15 cellular contexts compared by ENCODE assay signal in genomic region chr6:154536922-154537449, GRCh38. TPM values are rescaled to one million over a fixed set of nuclear protein-coding genes. Genes with fewer than 3 reads are reported as not detected.
DNase-seq lines count a peak whose midpoint lies in the region; ATAC-seq, FAIRE-seq and TF ChIP-seq lines count a peak whose summit lies in the region.
"Had no signal": no experiment of that assay in that cellular context is flagged by ENCODE, and none has a peak within 500 bp of the region (broad histone marks: within the 10 kb centered on the region; RNA-seq: fewer than 3 reads in every experiment).

No MANE protein-coding gene starts in this region.

- no peak overlapping the region for H3K27ac ChIP-seq in astrocyte (ENCODE audit: low read depth, low read length)

- no peak for TF ChIP-seq CTCF in astrocyte (IDR thresholded peaks at IDR 0.05; ENCODE audit: insufficient read depth, low read depth, low read length)
- no peak for TF ChIP-seq CTCF in neural crest cell (conservative IDR thresholded peaks at IDR 0.05)

- H3K27me3 Mint-ChIP-seq in astrocyte (ENCODE audit: low read depth, unreplicated experiment) = no peaks in the 10 kb centered on the region
- H3K27me3 Mint-ChIP-seq in neural crest cell (ENCODE audit: low read depth) = peaks cover 4% of the 10 kb centered on the region
- H3K27me3 Mint-ChIP-seq: CD4-positive, alpha-beta T cell had no signal

- no peaks in the 10 kb centered on the region for H3K9me3 Mint-ChIP-seq in astrocyte (ENCODE audit: unreplicated experiment)
- no peaks in the 10 kb centered on the region for H3K9me3 Mint-ChIP-seq in neural crest cell
- H3K9me3 Mint-ChIP-seq in stimulated activated effector memory CD8-positive, alpha-beta T cell treated with anti-CD3 and anti-CD28 coated beads, Interleukin-12 subunit alpha, Interleukin-12 subunit beta, amount 100 ng/mL, for 72 hours = no peaks in the 10 kb centered on the region
- H3K9me3 Mint-ChIP-seq: CD4-positive, alpha-beta T cell had no signal

- H3K27ac Mint-ChIP-seq in astrocyte (ENCODE audit: unreplicated experiment) = peak overlapping the region; percentile 13
- peak overlapping the region; percentile 81 for H3K27ac Mint-ChIP-seq in neural crest cell (ENCODE audit: unreplicated experiment)
- no peak overlapping the region for H3K27ac Mint-ChIP-seq in stimulated activated effector memory CD8-positive, alpha-beta T cell treated with anti-CD3 and anti-CD28 coated beads, Interleukin-12 subunit alpha, Interleukin-12 subunit beta, amount 100 ng/mL, for 72 hours
- H3K27ac Mint-ChIP-seq: B cell; CD4-positive, alpha-beta T cell had no signal

- no peaks in the 10 kb centered on the region for H3K79me2 ChIP-seq in astrocyte (ENCODE audit: insufficient read depth, low read length)

- DNase-seq in astrocyte (ENCODE audit: low read depth) = no peak
- DNase-seq in left kidney (ENCODE audit: low read depth, low spot score) = peak; percentile 79
- no peak for DNase-seq in neural crest cell (ENCODE audit: low read depth, low spot score)
- no peak for DNase-seq in DMS53 (lab: John Stamatoyannopoulos, UW)
- DNase-seq in stimulated activated effector memory CD8-positive, alpha-beta T cell treated with anti-CD3 and anti-CD28 coated beads, Interleukin-12 subunit alpha, Interleukin-12 subunit beta, amount 100 ng/mL, for 72 hours (ENCODE audit: low spot score in 2 of 2) = no peak
- no peak for DNase-seq in AG08396 (ENCODE audit: low spot score)
- DNase-seq: ACHN; CD4-positive, alpha-beta T cell; GDM1; MV-4-11; NCI-H187 treated with DMSO at 0.1 percent for 48 hours; SK-N-SH had no signal

- H3K36me3 Mint-ChIP-seq in astrocyte (ENCODE audit: low read depth, unreplicated experiment) (no peaks in the 10 kb centered on the region), neural crest cell (ENCODE audit: low read depth) (no peaks in the 10 kb centered on the region)
- no peaks in the 10 kb centered on the region for H3K36me3 Mint-ChIP-seq in stimulated activated effector memory CD8-positive, alpha-beta T cell treated with anti-CD3 and anti-CD28 coated beads, Interleukin-12 subunit alpha, Interleukin-12 subunit beta, amount 100 ng/mL, for 72 hours

- no peaks in the 10 kb centered on the region for H3K36me3 ChIP-seq in astrocyte (ENCODE audit: insufficient read depth, low read length)

- no peaks in the 10 kb centered on the region for H3K4me1 ChIP-seq in astrocyte (ENCODE audit: insufficient read depth, low read length)

- H3K4me3 ChIP-seq in astrocyte (ENCODE audit: insufficient read depth, low read depth, low read length) = no peak overlapping the region

- no peak for ATAC-seq in stimulated activated effector memory CD8-positive, alpha-beta T cell treated with anti-CD3 and anti-CD28 coated beads, Interleukin-12 subunit alpha, Interleukin-12 subunit beta, amount 100 ng/mL, for 72 hours
- no peak for ATAC-seq in GM19023 (IDR thresholded peaks at IDR 0.05; ENCODE audit: unreplicated experiment)

- H3K27me3 ChIP-seq in astrocyte (ENCODE audit: insufficient read depth, low read length) = no peaks in the 10 kb centered on the region

- H3K4me2 ChIP-seq in astrocyte (ENCODE audit: low read length) = no peak overlapping the region
- H3K4me2 ChIP-seq: SK-N-SH had no signal

- no peaks in the 10 kb centered on the region for H3K9me3 ChIP-seq in astrocyte (ENCODE audit: insufficient read depth, low read depth, low read length)
- H3K9me3 ChIP-seq: SK-N-SH had no signal

- H3K9ac ChIP-seq in astrocyte (ENCODE audit: low read length) = no peak overlapping the region
- H3K9ac ChIP-seq: SK-N-SH had no signal

- H2AFZ ChIP-seq in astrocyte (ENCODE audit: low read depth, low read length) = no peak overlapping the region

- peaks cover 5% of the 10 kb centered on the region for H3K4me1 Mint-ChIP-seq in astrocyte (ENCODE audit: low read depth, unreplicated experiment)
- peaks cover 30% of the 10 kb centered on the region for H3K4me1 Mint-ChIP-seq in neural crest cell
- no peaks in the 10 kb centered on the region for H3K4me1 Mint-ChIP-seq in stimulated activated effector memory CD8-positive, alpha-beta T cell treated with anti-CD3 and anti-CD28 coated beads, Interleukin-12 subunit alpha, Interleukin-12 subunit beta, amount 100 ng/mL, for 72 hours
- H3K4me1 Mint-ChIP-seq: B cell had no signal

- no peak for FAIRE-seq in astrocyte (lab: Jason Lieb, UNC)
- FAIRE-seq: GM12892 had no signal

- no peaks in the 10 kb centered on the region for H4K20me1 ChIP-seq in astrocyte (ENCODE audit: insufficient read depth, low read length)

- H3K4me3 Mint-ChIP-seq in astrocyte (ENCODE audit: unreplicated experiment) (no peak overlapping the region), neural crest cell (no peak overlapping the region)
- H3K4me3 Mint-ChIP-seq in stimulated activated effector memory CD8-positive, alpha-beta T cell treated with anti-CD3 and anti-CD28 coated beads, Interleukin-12 subunit alpha, Interleukin-12 subunit beta, amount 100 ng/mL, for 72 hours = no peak overlapping the region
- H3K4me3 Mint-ChIP-seq: B cell; CD4-positive, alpha-beta T cell had no signal

RNA-seq across cellular contexts. Expression of gene CNKSR3, which starts 26.5 kb away (rescaled TPM):
- 11.1 and 12.5 TPM in 2 replicates for total RNA-seq in astrocyte
- total RNA-seq in neural crest cell = 11.7 and 11.8 TPM in 2 replicates
- total RNA-seq: B cell had no signal
